In genomic region chr10:71752391-71753090, GRCh38 we compare ENCODE assay signal across 9 cellular contexts. TPM values are rescaled to one million over a fixed set of nuclear protein-coding genes. Genes with fewer than 3 reads are reported as not detected.
A peak's percentile ranks its signal among the peaks of the same experiment; 100 is the strongest.
DNase-seq lines count a peak whose midpoint lies in the region; ATAC-seq and TF ChIP-seq lines count a peak whose summit lies in the region.
"Had no signal": no experiment of that assay in that cellular context is flagged by ENCODE, and none has a peak within 500 bp of the region (broad histone marks: within the 10 kb centered on the region; RNA-seq: fewer than 3 reads in every experiment).

No MANE protein-coding gene starts in this region.

- no peak for TF ChIP-seq POLR2A in NB4 (IDR thresholded peaks at IDR 0.05; ENCODE audit: extremely low read depth, insufficient read length)

- peak overlapping the region; percentile 7 for H3K27ac ChIP-seq in colonic mucosa

- no peaks in the 10 kb centered on the region for H3K9me3 ChIP-seq in colonic mucosa

- no peak for TF ChIP-seq CTCF in NB4 (IDR thresholded peaks at IDR 0.05; ENCODE audit: low read depth, low read length)
- TF ChIP-seq CTCF in colonic mucosa (IDR thresholded peaks at IDR 0.05): no peak

- peak overlapping the region in 1 of 2 donors; percentile 54 for H3K9ac ChIP-seq in colonic mucosa (ENCODE audit: low read depth in 2 of 2, low read length in 2 of 2)

- intact Hi-C loops in colonic mucosa (cut with DNase I): no loop called here

- H3K4me1 ChIP-seq in colonic mucosa: peaks cover 27% of the 10 kb centered on the region

- DNase-seq in DMS 273 (lab: John Stamatoyannopoulos, UW; ENCODE audit: unreplicated experiment): peak; percentile 88
- peak; percentile 61 for DNase-seq in NB4 (ENCODE audit: low read depth)
- no peak for DNase-seq in colonic mucosa
- peak; percentile 34 for DNase-seq in retina
- no peak for DNase-seq in activated CD8-positive, alpha-beta memory T cell treated with anti-CD3 and anti-CD28 coated beads for 24 hours

- H3K36me3 ChIP-seq in colonic mucosa: no peaks in the 10 kb centered on the region

- H3K4me3 ChIP-seq in NB4 (ENCODE audit: low read depth, low read length): no peak overlapping the region
- no peak overlapping the region for H3K4me3 ChIP-seq in colonic mucosa

- ATAC-seq in HG03469 (IDR thresholded peaks at IDR 0.05; ENCODE audit: unreplicated experiment) (no peak), HG02870 (IDR thresholded peaks at IDR 0.05; ENCODE audit: unreplicated experiment) (no peak), GM21423 (IDR thresholded peaks at IDR 0.05; ENCODE audit: unreplicated experiment) (no peak)

- no peaks in the 10 kb centered on the region for H3K27me3 ChIP-seq in colonic mucosa

RNA-seq across cellular contexts. Expression of gene VSIR, which starts 20.8 kb away (rescaled TPM):
- total RNA-seq in colonic mucosa: 10 to 100 TPM; 41.2 to 42.8 TPM

RNA-seq across cellular contexts. Expression of gene C10orf105, which starts 33.0 kb away (rescaled TPM):
- under 1 TPM in 1 of 2 donors, not detected in 1; 0.07 TPM for total RNA-seq in colonic mucosa
- total RNA-seq: osteocyte had no signal

Comparison
In these comparisons a context has a peak if more than half of its experiments do, and no peak if none do; other contexts are left out.
1. DNase-seq: peak in DMS 273 (single experiment), NB4 (single experiment) and retina (single experiment); none in colonic mucosa (single experiment) and activated CD8-positive, alpha-beta memory T cell treated with anti-CD3 and anti-CD28 coated beads for 24 hours (single experiment).